Comparison of ENCODE assay signal across 1 cellular context in the genomic region with DNA sequence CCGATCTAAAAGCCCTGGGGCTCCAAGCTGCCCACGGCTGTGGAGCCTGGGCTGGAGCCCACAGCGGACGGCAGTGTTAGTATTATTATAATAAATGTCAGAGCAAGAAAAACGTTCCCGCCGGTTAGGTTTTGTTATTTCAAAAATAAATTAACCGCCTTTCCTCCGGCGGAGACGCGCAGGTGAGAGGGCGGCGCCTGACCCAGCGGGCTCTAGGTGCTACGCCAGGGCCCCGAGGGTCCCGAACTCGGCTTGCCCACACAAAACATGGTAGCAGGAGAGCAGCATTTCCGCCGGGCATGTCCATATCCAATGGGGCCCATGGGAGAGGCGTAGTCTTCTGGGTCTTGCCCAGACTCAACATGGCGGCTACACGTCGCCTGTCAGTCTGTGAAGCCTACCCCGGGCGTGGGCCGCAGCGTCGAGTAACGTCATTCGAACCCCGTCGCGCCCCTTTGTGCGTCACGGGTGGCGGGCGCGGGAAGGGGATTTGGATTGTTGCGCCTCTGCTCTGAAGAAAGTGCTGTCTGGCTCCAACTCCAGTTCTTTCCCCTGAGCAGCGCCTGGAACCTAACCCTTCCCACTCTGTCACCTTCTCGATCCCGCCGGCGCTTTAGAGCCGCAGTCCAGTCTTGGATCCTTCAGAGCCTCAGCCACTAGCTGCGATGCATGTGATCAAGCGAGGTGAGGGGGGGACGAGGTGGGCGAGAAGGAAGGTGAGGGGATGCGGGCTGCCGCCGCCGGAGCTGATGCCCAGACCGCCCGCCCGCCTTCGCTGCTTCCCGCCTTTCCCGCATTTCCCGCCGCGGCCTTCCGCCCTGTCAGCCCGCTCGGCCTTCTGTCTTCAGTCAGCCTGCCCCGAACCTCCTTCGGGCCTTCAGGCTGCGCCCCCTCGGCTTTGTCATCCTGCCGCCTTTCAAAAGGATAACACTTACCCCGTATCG.
A peak's percentile ranks its signal among the peaks of the same experiment; 100 is the strongest.
TF ChIP-seq lines count a peak whose summit lies in the region.

A gene (plus strand): TSS at position 452 of the 944 bp plus-strand sequence. CDS start 214 bp downstream, at position 666.

TF ChIP-seq in K562, 482 proteins besides CTCF, POLR2A, EP300 and RAD21 (continued from another document and continues in another):
- TF ChIP-seq, protein P1, sequence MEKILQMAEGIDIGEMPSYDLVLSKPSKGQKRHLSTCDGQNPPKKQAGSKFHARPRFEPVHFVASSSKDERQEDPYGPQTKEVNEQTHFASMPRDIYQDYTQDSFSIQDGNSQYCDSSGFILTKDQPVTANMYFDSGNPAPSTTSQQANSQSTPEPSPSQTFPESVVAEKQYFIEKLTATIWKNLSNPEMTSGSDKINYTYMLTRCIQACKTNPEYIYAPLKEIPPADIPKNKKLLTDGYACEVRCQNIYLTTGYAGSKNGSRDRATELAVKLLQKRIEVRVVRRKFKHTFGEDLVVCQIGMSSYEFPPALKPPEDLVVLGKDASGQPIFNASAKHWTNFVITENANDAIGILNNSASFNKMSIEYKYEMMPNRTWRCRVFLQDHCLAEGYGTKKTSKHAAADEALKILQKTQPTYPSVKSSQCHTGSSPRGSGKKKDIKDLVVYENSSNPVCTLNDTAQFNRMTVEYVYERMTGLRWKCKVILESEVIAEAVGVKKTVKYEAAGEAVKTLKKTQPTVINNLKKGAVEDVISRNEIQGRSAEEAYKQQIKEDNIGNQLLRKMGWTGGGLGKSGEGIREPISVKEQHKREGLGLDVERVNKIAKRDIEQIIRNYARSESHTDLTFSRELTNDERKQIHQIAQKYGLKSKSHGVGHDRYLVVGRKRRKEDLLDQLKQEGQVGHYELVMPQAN (IDR thresholded peaks at IDR 0.05; ENCODE audit: borderline replicate concordance), result peak; percentile 74; the same call in 1 of the 2 replicates
- no peak for TF ChIP-seq POU5F1 (IDR thresholded peaks at IDR 0.05; ENCODE audit: borderline replicate concordance, low read depth, low read length, partially characterized antibody)
- no peak for TF ChIP-seq ESRRB (CRISPR knock-in tag; IDR thresholded peaks at IDR 0.05; ENCODE audit: borderline replicate concordance)
- no peak for TF ChIP-seq HOXB6 (CRISPR knock-in tag; IDR thresholded peaks at IDR 0.05; ENCODE audit: borderline replicate concordance)
- TF ChIP-seq, protein P2, sequence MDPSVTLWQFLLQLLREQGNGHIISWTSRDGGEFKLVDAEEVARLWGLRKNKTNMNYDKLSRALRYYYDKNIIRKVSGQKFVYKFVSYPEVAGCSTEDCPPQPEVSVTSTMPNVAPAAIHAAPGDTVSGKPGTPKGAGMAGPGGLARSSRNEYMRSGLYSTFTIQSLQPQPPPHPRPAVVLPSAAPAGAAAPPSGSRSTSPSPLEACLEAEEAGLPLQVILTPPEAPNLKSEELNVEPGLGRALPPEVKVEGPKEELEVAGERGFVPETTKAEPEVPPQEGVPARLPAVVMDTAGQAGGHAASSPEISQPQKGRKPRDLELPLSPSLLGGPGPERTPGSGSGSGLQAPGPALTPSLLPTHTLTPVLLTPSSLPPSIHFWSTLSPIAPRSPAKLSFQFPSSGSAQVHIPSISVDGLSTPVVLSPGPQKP (CRISPR knock-in tag; IDR thresholded peaks at IDR 0.05), result no peak
- no peak for TF ChIP-seq EWSR1 (IDR thresholded peaks at IDR 0.05; ENCODE audit: borderline replicate concordance, low read depth, partially characterized antibody)
- TF ChIP-seq, protein P3, sequence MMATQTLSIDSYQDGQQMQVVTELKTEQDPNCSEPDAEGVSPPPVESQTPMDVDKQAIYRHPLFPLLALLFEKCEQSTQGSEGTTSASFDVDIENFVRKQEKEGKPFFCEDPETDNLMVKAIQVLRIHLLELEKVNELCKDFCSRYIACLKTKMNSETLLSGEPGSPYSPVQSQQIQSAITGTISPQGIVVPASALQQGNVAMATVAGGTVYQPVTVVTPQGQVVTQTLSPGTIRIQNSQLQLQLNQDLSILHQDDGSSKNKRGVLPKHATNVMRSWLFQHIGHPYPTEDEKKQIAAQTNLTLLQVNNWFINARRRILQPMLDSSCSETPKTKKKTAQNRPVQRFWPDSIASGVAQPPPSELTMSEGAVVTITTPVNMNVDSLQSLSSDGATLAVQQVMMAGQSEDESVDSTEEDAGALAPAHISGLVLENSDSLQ (IDR thresholded peaks at IDR 0.05), result peak; percentile 95
- no peak for TF ChIP-seq ERF (CRISPR knock-in tag; IDR thresholded peaks at IDR 0.05)
- TF ChIP-seq, protein P4, sequence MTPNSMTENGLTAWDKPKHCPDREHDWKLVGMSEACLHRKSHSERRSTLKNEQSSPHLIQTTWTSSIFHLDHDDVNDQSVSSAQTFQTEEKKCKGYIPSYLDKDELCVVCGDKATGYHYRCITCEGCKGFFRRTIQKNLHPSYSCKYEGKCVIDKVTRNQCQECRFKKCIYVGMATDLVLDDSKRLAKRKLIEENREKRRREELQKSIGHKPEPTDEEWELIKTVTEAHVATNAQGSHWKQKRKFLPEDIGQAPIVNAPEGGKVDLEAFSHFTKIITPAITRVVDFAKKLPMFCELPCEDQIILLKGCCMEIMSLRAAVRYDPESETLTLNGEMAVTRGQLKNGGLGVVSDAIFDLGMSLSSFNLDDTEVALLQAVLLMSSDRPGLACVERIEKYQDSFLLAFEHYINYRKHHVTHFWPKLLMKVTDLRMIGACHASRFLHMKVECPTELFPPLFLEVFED (CRISPR knock-in tag; conservative IDR thresholded peaks at IDR 0.05), result peak; percentile 53; the same call in 1 of the 2 replicates
- TF ChIP-seq CREBBP (IDR thresholded peaks at IDR 0.05; ENCODE audit: low read depth, low read length), result no peak
- no peak for TF ChIP-seq ZNF668 (CRISPR knock-in tag; IDR thresholded peaks at IDR 0.05)
- no peak for TF ChIP-seq ZNF57 (CRISPR knock-in tag; IDR thresholded peaks at IDR 0.05)
- TF ChIP-seq, protein P5, sequence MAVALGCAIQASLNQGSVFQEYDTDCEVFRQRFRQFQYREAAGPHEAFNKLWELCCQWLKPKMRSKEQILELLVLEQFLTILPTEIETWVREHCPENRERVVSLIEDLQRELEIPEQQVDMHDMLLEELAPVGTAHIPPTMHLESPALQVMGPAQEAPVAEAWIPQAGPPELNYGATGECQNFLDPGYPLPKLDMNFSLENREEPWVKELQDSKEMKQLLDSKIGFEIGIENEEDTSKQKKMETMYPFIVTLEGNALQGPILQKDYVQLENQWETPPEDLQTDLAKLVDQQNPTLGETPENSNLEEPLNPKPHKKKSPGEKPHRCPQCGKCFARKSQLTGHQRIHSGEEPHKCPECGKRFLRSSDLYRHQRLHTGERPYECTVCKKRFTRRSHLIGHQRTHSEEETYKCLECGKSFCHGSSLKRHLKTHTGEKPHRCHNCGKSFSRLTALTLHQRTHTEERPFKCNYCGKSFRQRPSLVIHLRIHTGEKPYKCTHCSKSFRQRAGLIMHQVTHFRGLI (CRISPR knock-in tag; IDR thresholded peaks at IDR 0.05), result no peak
- no peak for TF ChIP-seq BRD9 (IDR thresholded peaks at IDR 0.05; ENCODE audit: low read depth, partially characterized antibody)
- peak; percentile 99 for TF ChIP-seq RB1 (IDR thresholded peaks at IDR 0.05; ENCODE audit: low read depth)
- peak; percentile 80 for TF ChIP-seq TAF1 (IDR thresholded peaks at IDR 0.05; ENCODE audit: control insufficient read depth, extremely low read depth, insufficient read depth, low read length, severe bottlenecking)
- no peak for TF ChIP-seq ZNF232 (CRISPR knock-in tag; IDR thresholded peaks at IDR 0.05)
- no peak for TF ChIP-seq KLF10 (CRISPR knock-in tag; IDR thresholded peaks at IDR 0.05)
- peak; percentile 54; the same call in 1 of the 2 replicates for TF ChIP-seq ETV1 (tag; conservative IDR thresholded peaks at IDR 0.05; ENCODE audit: low read depth)
- TF ChIP-seq, protein P6, sequence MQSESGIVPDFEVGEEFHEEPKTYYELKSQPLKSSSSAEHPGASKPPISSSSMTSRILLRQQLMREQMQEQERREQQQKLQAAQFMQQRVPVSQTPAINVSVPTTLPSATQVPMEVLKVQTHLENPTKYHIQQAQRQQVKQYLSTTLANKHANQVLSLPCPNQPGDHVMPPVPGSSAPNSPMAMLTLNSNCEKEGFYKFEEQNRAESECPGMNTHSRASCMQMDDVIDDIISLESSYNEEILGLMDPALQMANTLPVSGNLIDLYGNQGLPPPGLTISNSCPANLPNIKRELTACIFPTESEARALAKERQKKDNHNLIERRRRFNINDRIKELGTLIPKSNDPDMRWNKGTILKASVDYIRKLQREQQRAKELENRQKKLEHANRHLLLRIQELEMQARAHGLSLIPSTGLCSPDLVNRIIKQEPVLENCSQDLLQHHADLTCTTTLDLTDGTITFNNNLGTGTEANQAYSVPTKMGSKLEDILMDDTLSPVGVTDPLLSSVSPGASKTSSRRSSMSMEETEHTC (IDR thresholded peaks at IDR 0.05), result no peak
- TF ChIP-seq, protein P7, sequence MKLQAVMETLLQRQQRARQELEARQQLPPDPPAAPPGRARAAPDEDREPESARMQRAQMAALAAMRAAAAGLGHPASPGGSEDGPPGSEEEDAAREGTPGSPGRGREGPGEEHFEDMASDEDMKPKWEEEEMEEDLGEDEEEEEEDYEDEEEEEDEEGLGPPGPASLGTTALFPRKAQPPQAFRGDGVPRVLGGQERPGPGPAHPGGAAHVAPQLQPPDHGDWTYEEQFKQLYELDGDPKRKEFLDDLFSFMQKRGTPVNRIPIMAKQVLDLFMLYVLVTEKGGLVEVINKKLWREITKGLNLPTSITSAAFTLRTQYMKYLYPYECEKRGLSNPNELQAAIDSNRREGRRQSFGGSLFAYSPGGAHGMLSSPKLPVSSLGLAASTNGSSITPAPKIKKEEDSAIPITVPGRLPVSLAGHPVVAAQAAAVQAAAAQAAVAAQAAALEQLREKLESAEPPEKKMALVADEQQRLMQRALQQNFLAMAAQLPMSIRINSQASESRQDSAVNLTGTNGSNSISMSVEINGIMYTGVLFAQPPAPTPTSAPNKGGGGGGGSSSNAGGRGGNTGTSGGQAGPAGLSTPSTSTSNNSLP (IDR thresholded peaks at IDR 0.05; ENCODE audit: borderline replicate concordance, low read depth, low read length), result no peak
- 0 out of 2 replicates have a peak, but pooled peaks have one; percentile 32 for TF ChIP-seq ZNF764 (CRISPR knock-in tag; IDR thresholded peaks at IDR 0.05; ENCODE audit: low read depth)
- TF ChIP-seq ZKSCAN3 (CRISPR knock-in tag; IDR thresholded peaks at IDR 0.05), result no peak
- TF ChIP-seq KAT7 (CRISPR knock-in tag; IDR thresholded peaks at IDR 0.05; ENCODE audit: borderline replicate concordance), result 0 out of 2 replicates have a peak, but pooled peaks have one; percentile 94
- no peak for TF ChIP-seq TCF7L2 (IDR thresholded peaks at IDR 0.05; ENCODE audit: low read depth, low read length)
- TF ChIP-seq RFX5 (IDR thresholded peaks at IDR 0.05; ENCODE audit: low read depth, low read length), result no peak
- TF ChIP-seq DIDO1 (tag; IDR thresholded peaks at IDR 0.05; ENCODE audit: low read depth), result peak; percentile 66; the same call in 1 of the 2 replicates
- no peak for TF ChIP-seq PTBP1 (IDR thresholded peaks at IDR 0.05; ENCODE audit: low read depth, low read length)
- TF ChIP-seq PRPF4 (IDR thresholded peaks at IDR 0.05; ENCODE audit: insufficient read depth, low read depth, low read length, poor library complexity, severe bottlenecking), result no peak
- no peak for TF ChIP-seq RNF2 (IDR thresholded peaks at IDR 0.05)
- TF ChIP-seq ARID1B (IDR thresholded peaks at IDR 0.05), result no peak
- TF ChIP-seq ZNF253 (CRISPR knock-in tag; conservative IDR thresholded peaks at IDR 0.05), result no peak
- no peak; the same call in 1 of the 2 replicates for TF ChIP-seq ZNF644 (tag; IDR thresholded peaks at IDR 0.05; ENCODE audit: low read depth)
- no peak for TF ChIP-seq WHSC1 (IDR thresholded peaks at IDR 0.05; ENCODE audit: low read length)
- peak in 1 of 2 experiments; percentile 97; a peak in 2 of 4 replicates for TF ChIP-seq CSDE1 (IDR thresholded peaks at IDR 0.05)
- no peak for TF ChIP-seq ZNF717 (CRISPR knock-in tag; IDR thresholded peaks at IDR 0.05)
- TF ChIP-seq MCM2 (IDR thresholded peaks at IDR 0.05; ENCODE audit: low read depth), result no peak
- no peak; the same call in 1 of the 2 replicates for TF ChIP-seq HDAC2 (IDR thresholded peaks at IDR 0.05)
- no peak for TF ChIP-seq NCOA2 (IDR thresholded peaks at IDR 0.05; ENCODE audit: partially characterized antibody in 2 of 2)
- TF ChIP-seq ZNF41 (CRISPR knock-in tag; conservative IDR thresholded peaks at IDR 0.05), result no peak
- no peak for TF ChIP-seq ZNF408 (CRISPR knock-in tag; IDR thresholded peaks at IDR 0.05; ENCODE audit: low read depth)
- no peak for TF ChIP-seq MEF2D (tag; conservative IDR thresholded peaks at IDR 0.05; ENCODE audit: low read depth)
- TF ChIP-seq HMGN3 (IDR thresholded peaks at IDR 0.05; ENCODE audit: borderline replicate concordance, extremely low read depth, insufficient read length, low read depth, low read length), result no peak
- no peak for TF ChIP-seq ADNP (tag; IDR thresholded peaks at IDR 0.05)
- no peak for TF ChIP-seq SP2 (IDR thresholded peaks at IDR 0.05; ENCODE audit: extremely low read depth, low read depth, low read length, poor library complexity, severe bottlenecking)
- peak; percentile 92 for TF ChIP-seq POLR2G (IDR thresholded peaks at IDR 0.05; ENCODE audit: low read depth, low read length)
- TF ChIP-seq, protein P8, sequence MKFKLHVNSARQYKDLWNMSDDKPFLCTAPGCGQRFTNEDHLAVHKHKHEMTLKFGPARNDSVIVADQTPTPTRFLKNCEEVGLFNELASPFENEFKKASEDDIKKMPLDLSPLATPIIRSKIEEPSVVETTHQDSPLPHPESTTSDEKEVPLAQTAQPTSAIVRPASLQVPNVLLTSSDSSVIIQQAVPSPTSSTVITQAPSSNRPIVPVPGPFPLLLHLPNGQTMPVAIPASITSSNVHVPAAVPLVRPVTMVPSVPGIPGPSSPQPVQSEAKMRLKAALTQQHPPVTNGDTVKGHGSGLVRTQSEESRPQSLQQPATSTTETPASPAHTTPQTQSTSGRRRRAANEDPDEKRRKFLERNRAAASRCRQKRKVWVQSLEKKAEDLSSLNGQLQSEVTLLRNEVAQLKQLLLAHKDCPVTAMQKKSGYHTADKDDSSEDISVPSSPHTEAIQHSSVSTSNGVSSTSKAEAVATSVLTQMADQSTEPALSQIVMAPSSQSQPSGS (CRISPR knock-in tag; IDR thresholded peaks at IDR 0.05), result peak; percentile 70; the same call in 1 of the 2 replicates
- no peak; the same call in 1 of the 2 replicates for TF ChIP-seq ZNF24 (IDR thresholded peaks at IDR 0.05)
- TF ChIP-seq SAFB (IDR thresholded peaks at IDR 0.05; ENCODE audit: borderline replicate concordance, low read depth, low read length), result no peak
- peak; percentile 30 for TF ChIP-seq NFYB (IDR thresholded peaks at IDR 0.05; ENCODE audit: extremely low read depth, insufficient read length)
- TF ChIP-seq GATA2 (CRISPR knock-in tag; IDR thresholded peaks at IDR 0.05), result no peak
